In the genomic region with DNA sequence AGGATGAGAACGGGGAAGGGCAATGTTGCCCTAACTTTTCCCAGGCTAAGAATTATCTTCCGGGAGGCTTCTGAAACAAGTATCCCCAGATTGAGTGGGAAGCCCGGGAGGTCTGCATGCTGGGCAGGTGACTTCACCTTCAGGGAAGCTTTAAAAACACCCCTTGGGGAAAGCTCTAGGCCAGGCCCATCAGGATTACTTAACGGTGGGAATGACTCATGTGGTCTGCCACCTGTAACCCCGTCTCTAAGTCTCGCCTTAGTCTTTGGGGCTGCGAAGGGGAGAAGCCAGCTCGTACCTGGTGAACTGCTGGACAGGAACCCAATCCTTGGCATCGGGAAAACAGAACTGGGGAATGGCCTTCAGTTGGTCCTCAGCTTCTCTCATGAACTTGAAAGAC, we compare ENCODE assay signal across 12 cellular contexts.
DNase-seq lines count a peak whose midpoint lies in the region; ATAC-seq and TF ChIP-seq lines count a peak whose summit lies in the region.
"Had no signal": no experiment of that assay in that cellular context is flagged by ENCODE, and none has a peak within 500 bp of the region (broad histone marks: within the 10 kb centered on the region; RNA-seq: fewer than 3 reads in every experiment).

No MANE protein-coding gene starts in this region.

- DNase-seq in H9 (no peak), RWPE1 (ENCODE audit: low spot score) (peak; percentile 11), foreskin keratinocyte (no peak), renal cortical epithelial cell (ENCODE audit: low read depth) (peak; percentile 35), GM19238 (ENCODE audit: insufficient read length, low spot score) (no peak), lower leg skin (ENCODE audit: low spot score in 2 of 2) (no peak)
- DNase-seq: ACHN; CD4-positive, CD25-positive, alpha-beta regulatory T cell had no signal

- H4K5ac ChIP-seq in H9 (ENCODE audit: insufficient read length, low read depth, low read length) = no peak overlapping the region

- no peak overlapping the region for H3K14ac ChIP-seq in H9 (ENCODE audit: insufficient read depth, low read length)

- no peak overlapping the region for H2AFZ ChIP-seq in H9 (ENCODE audit: low read length)

- no peak overlapping the region; the same call in 1 of the 2 replicates for H3K4ac ChIP-seq in H9 (ENCODE audit: low read depth, low read length)

- no CpG with 5 or more reads among the region's 9 CpGs for WGBS in H9 (ENCODE audit: extremely low coverage, insufficient read length, low lambda C conversion rate)
- 82 to 87% methylated on average over 9 of the region's 9 CpGs for WGBS in lower leg skin, 2 donors

- H3K27me3 Mint-ChIP-seq in H9 (ENCODE audit: low read depth) = no peaks in the 10 kb centered on the region

- peak overlapping the region in 2 of 3 experiments; percentile 63 to 67; a peak in 4 of 7 replicates for H3K27ac Mint-ChIP-seq in H9
- H3K27ac Mint-ChIP-seq: CD4-positive, CD25-positive, alpha-beta regulatory T cell; IgD-negative memory B cell had no signal

- peaks cover 14% of the 10 kb centered on the region in 2 experiments for H3K4me1 Mint-ChIP-seq in H9
- H3K4me1 Mint-ChIP-seq: CD4-positive, CD25-positive, alpha-beta regulatory T cell had no signal

- H3K4me3 Mint-ChIP-seq in H9 = no peak overlapping the region
- H3K4me3 Mint-ChIP-seq: CD4-positive, CD25-positive, alpha-beta regulatory T cell; IgD-negative memory B cell had no signal

- no peaks in the 10 kb centered on the region for H3K79me2 ChIP-seq in H9 (ENCODE audit: insufficient read depth, low read length)

- H3K18ac ChIP-seq in H9 (ENCODE audit: insufficient read length, low read depth, low read length) = no peak overlapping the region

- no peak overlapping the region for H3K4me2 ChIP-seq in H9 (ENCODE audit: insufficient read depth, insufficient read length, low read length)
- H3K4me2 ChIP-seq: BLaER1 treated with 17β-estradiol and CSF1 and Interleukin-3, amounts not matched to agents 10 nM and 100 nM had no signal

- H2AK5ac ChIP-seq in H9 (ENCODE audit: insufficient read length, low read length) = no peak overlapping the region

- no peak overlapping the region for H3T11ph ChIP-seq in H9 (ENCODE audit: low read length)

- no peak overlapping the region for H2BK20ac ChIP-seq in H9 (ENCODE audit: low read depth, low read length, poor library complexity, severe bottlenecking)

- H2BK15ac ChIP-seq in H9 (ENCODE audit: low read depth, low read length) = no peak overlapping the region

- H3K9ac ChIP-seq in H9 (ENCODE audit: extremely low read depth, insufficient read length, low read length) = no peak overlapping the region
- H3K9ac ChIP-seq: BLaER1 treated with 17β-estradiol and CSF1 and Interleukin-3, amounts not matched to agents 10 nM and 100 nM had no signal

- no peak overlapping the region for H4K8ac ChIP-seq in H9 (replicated peaks; ENCODE audit: insufficient read length, low read depth, low read length)

- peaks cover 4 to 9% (median 5%) of the 10 kb centered on the region in 3 experiments; a peak in 5 of 7 replicates for H3K36me3 Mint-ChIP-seq in H9 (ENCODE audit: insufficient read depth in 1 of 3, low read depth in 3 of 3)
- H3K36me3 Mint-ChIP-seq: CD4-positive, CD25-positive, alpha-beta regulatory T cell; IgD-negative memory B cell had no signal

- H3K4me1 ChIP-seq in H9 (ENCODE audit: insufficient read depth, low read length) (peaks cover 3% of the 10 kb centered on the region; the same call in 1 of the 2 replicates), foreskin keratinocyte (peaks cover 2% of the 10 kb centered on the region)

- no peak overlapping the region for H3K56ac ChIP-seq in H9 (ENCODE audit: insufficient read length, low read depth, low read length)

- H3K79me1 ChIP-seq in H9 (ENCODE audit: insufficient read depth, low read depth, low read length, poor library complexity, severe bottlenecking) = no peaks in the 10 kb centered on the region

- no peak overlapping the region for H2BK120ac ChIP-seq in H9 (ENCODE audit: low read depth, low read length, poor library complexity, severe bottlenecking)

- H4K91ac ChIP-seq in H9 (ENCODE audit: insufficient read length, low read depth, low read length) = no peak overlapping the region

- intact Hi-C loops in lower leg skin (cut with DNase I; ENCODE audit: low total_unique reads) = no loop called here

- H3K27me3 ChIP-seq in H9 (ENCODE audit: insufficient read depth, low read length) (no peaks in the 10 kb centered on the region), foreskin keratinocyte (no peaks in the 10 kb centered on the region)
- H3K27me3 ChIP-seq: BLaER1 treated with 17β-estradiol and CSF1 and Interleukin-3, amounts not matched to agents 10 nM and 100 nM had no signal

- H3K27ac ChIP-seq in H9 (ENCODE audit: insufficient read length, low read depth, low read length) (no peak overlapping the region), RWPE1 (no peak overlapping the region), foreskin keratinocyte (no peak overlapping the region)
- H3K27ac ChIP-seq: BLaER1 treated with 17β-estradiol and CSF1 and Interleukin-3, amounts not matched to agents 10 nM and 100 nM had no signal

- H3K23ac ChIP-seq in H9 (ENCODE audit: insufficient read length, low read depth, low read length) = no peak overlapping the region

- no peaks in the 10 kb centered on the region for H3K23me2 ChIP-seq in H9 (ENCODE audit: insufficient read length, low read depth, low read length, poor library complexity, severe bottlenecking)

- no peak for TF ChIP-seq POLR2A in lower leg skin (IDR thresholded peaks at IDR 0.05)

- no peaks in the 10 kb centered on the region for H4K20me1 ChIP-seq in H9 (ENCODE audit: control insufficient read depth, insufficient read depth, insufficient read length)
- H4K20me1 ChIP-seq: BLaER1 treated with 17β-estradiol and CSF1 and Interleukin-3, amounts not matched to agents 10 nM and 100 nM had no signal

- H2BK5ac ChIP-seq in H9 (ENCODE audit: insufficient read length, low read length) = no peak overlapping the region

- TF ChIP-seq CTCF in H9 (conservative IDR thresholded peaks at IDR 0.05) = no peak
- TF ChIP-seq CTCF in RWPE1 (conservative IDR thresholded peaks at IDR 0.05; ENCODE audit: low read depth) = no peak
- no peak for TF ChIP-seq CTCF in foreskin keratinocyte (conservative IDR thresholded peaks at IDR 0.05)
- TF ChIP-seq CTCF in lower leg skin (IDR thresholded peaks at IDR 0.05) = no peak

- no peaks in the 10 kb centered on the region for H3K9me3 ChIP-seq in H9 (ENCODE audit: control insufficient read depth, low read depth, low read length)
- H3K9me3 ChIP-seq: BLaER1 treated with 17β-estradiol and CSF1 and Interleukin-3, amounts not matched to agents 10 nM and 100 nM had no signal

- peak; percentile 48 for ATAC-seq in foreskin keratinocyte
- no peak for ATAC-seq in HG03520 (IDR thresholded peaks at IDR 0.05; ENCODE audit: unreplicated experiment)
- ATAC-seq: HCT116 had no signal

- H3K4me3 ChIP-seq in lower leg skin (ENCODE audit: low read depth, poor library complexity, severe bottlenecking) = no peak overlapping the region
- H3K4me3 ChIP-seq: BLaER1 treated with 17β-estradiol and CSF1 and Interleukin-3, amounts not matched to agents 10 nM and 100 nM had no signal

- CTCF ChIA-PET in RWPE1 (lab: Yijun Ruan, JAX) = no interaction called here

- H2BK12ac ChIP-seq in H9 (ENCODE audit: insufficient read length, low read depth, low read length) = no peak overlapping the region

- POLR2A ChIA-PET in RWPE1 (lab: Yijun Ruan, JAX; ENCODE audit: low non-redundant PET) = no interaction called here

- no peaks in the 10 kb centered on the region for H3K9me3 Mint-ChIP-seq in H9
- H3K9me3 Mint-ChIP-seq: IgD-negative memory B cell had no signal

Comparison
In these comparisons a context has a peak if more than half of its experiments do, and no peak if none do; other contexts are left out.
1. DNase-seq: peak in RWPE1 (single experiment) and renal cortical epithelial cell (single experiment); none in H9 (single experiment), foreskin keratinocyte (0 of 2), GM19238 (single experiment) and lower leg skin (0 of 2).